8 cellular contexts compared by ENCODE assay signal in the genomic region with DNA sequence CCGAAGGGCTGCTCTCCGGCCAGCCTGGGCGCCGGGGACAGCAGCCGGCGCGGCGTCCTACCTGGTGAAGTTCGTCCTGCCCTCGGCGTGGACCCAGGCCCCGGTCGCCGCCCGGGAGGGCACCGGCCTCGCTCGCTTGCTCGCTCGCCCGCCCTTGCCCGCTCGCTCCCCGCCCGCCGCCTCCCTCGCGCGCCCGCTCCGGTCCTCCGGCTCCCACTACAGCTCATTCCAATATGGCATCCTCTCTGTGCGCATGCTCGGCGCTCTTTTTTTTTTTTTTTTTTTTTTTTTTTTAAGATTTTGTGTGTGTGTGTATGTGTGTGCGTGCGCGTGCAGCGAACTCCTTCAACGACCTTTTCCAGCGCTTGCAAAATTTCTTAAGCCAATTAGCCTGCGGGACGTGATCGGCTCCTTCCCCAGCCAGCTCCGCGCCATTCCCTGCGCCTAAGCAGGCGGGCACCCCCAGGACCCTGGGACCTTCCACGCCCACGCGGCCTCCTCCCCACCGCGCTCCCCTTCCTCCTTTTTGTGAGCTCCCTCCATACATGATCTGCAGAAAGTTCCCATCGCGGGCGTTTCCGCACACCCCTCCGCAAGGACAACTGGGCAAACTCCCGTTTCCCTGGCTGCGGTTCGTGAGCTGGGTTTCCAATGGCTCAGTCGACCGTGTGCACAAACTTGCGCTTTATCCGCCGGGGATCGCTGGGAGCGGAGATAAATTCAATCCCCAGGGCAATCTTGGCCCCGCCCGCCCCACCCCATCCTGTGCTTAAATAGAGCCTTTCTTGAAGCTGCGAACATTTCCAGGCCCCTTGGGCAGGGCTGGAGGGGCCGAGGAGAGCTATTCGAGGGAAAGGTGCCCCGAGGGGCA. TPM values are rescaled to one million over a fixed set of nuclear protein-coding genes. Genes with fewer than 3 reads are reported as not detected.
DNase-seq lines count a peak whose midpoint lies in the region; ATAC-seq and TF ChIP-seq lines count a peak whose summit lies in the region.

A gene (minus strand): TSS at position 235 of the 871 bp plus-strand sequence. CDS start 29,136 bp downstream, outside the sequence.

- H3K27me3 ChIP-seq in CD8-positive, alpha-beta T cell (ENCODE audit: insufficient read depth, low read length): no peaks in the 10 kb centered on the region
- no peaks in the 10 kb centered on the region for H3K27me3 ChIP-seq in KMS-11 (ENCODE audit: insufficient read depth, low read depth)
- H3K27me3 ChIP-seq in breast epithelium: peaks cover 0 to 17% of the 10 kb centered on the region in 2 donors
- H3K27me3 ChIP-seq in gastrocnemius medialis: no peaks in the 10 kb centered on the region

- H3K9me3 ChIP-seq in CD8-positive, alpha-beta T cell (ENCODE audit: low read length): no peaks in the 10 kb centered on the region
- no peaks in the 10 kb centered on the region for H3K9me3 ChIP-seq in breast epithelium
- peaks cover 2% of the 10 kb centered on the region for H3K9me3 ChIP-seq in iPS-18c (ENCODE audit: control insufficient read depth, insufficient read depth, low read length)
- no peaks in the 10 kb centered on the region for H3K9me3 ChIP-seq in gastrocnemius medialis

- peak within 1 kb of the TSS; percentile 90 for H3K9ac ChIP-seq in KMS-11

- H3K79me2 ChIP-seq in KMS-11 (ENCODE audit: insufficient read depth, low read depth): peaks cover 53% of the 10 kb centered on the region

- H2AFZ ChIP-seq in KMS-11 (ENCODE audit: low read depth): peak within 1 kb of the TSS; percentile 99

- peaks cover 16% of the 10 kb centered on the region for H3K36me3 Mint-ChIP-seq in CD8-positive, alpha-beta T cell

- peak within 1 kb of the TSS; percentile 96 for H3K4me3 ChIP-seq in CD8-positive, alpha-beta T cell (ENCODE audit: low read depth, low read length)
- H3K4me3 ChIP-seq in KMS-11 (IDR thresholded peaks at IDR 0.05; ENCODE audit: insufficient read depth, low read depth, low read length): no peak within 1 kb of the TSS
- peak within 1 kb of the TSS; percentile 65 to 90 (median 78) for H3K4me3 ChIP-seq in breast epithelium
- peak within 1 kb of the TSS; percentile 72 for H3K4me3 ChIP-seq in iPS-18c (ENCODE audit: insufficient read depth, low read depth, low read length)
- H3K4me3 ChIP-seq in gastrocnemius medialis: peak within 1 kb of the TSS; percentile 58 to 83 (median 73)

- H4K20me1 ChIP-seq in KMS-11 (ENCODE audit: insufficient read depth): peaks cover 7% of the 10 kb centered on the region

- H3K27ac ChIP-seq in CD8-positive, alpha-beta T cell (ENCODE audit: low read depth, low read length): peak within 1 kb of the TSS; percentile 81
- H3K27ac ChIP-seq in KMS-11: peak within 1 kb of the TSS; percentile 88
- H3K27ac ChIP-seq in breast epithelium: peak within 1 kb of the TSS; percentile 75 to 93
- H3K27ac ChIP-seq in gastrocnemius medialis: peak within 1 kb of the TSS; percentile 76 to 85 (median 82)

- CTCF ChIA-PET in CD8-positive, alpha-beta T cell (lab: Charles Lee): interaction anchor here (0.8 to 6.1 kb wide), 20 partner anchors 9 to 492 kb away, joined by 3 to 77 read pairs (median 4); no protein-coding TSS in a partner anchor

- peak in 5 of 7 experiments; percentile 48 to 73 (median 67) for DNase-seq in CD8-positive, alpha-beta T cell
- DNase-seq in T1000 (lab: John Stamatoyannopoulos, UW) (peak; percentile 37), breast epithelium (ENCODE audit: low spot score in 2 of 2) (peak in 1 of 2 donors; percentile 61), gastrocnemius medialis (peak in 1 of 2 donors; percentile 52), NCI-H2029 (lab: John Stamatoyannopoulos, UW) (no peak)

- H3K4me2 ChIP-seq in KMS-11: peak within 1 kb of the TSS; percentile 84

- intact Hi-C loops in CD8-positive, alpha-beta T cell (cut with DNase I, micrococcal nuclease): loop anchor here (1.0 to 10.0 kb wide), 5 partner anchors 74 to 996 kb away; no protein-coding TSS in a partner anchor
- intact Hi-C loops in breast epithelium (cut with DNase I; ENCODE audit: low total_unique reads): loop anchor here (5.0 kb wide), 2 partner anchors 159 to 1444 kb away; no protein-coding TSS in a partner anchor
- intact Hi-C loops in gastrocnemius medialis (cut with DNase I; ENCODE audit: low total_unique reads): no loop called here

- peaks cover 44% of the 10 kb centered on the region for H3K4me1 Mint-ChIP-seq in CD8-positive, alpha-beta T cell (ENCODE audit: low read depth)

- H3K4me1 ChIP-seq in CD8-positive, alpha-beta T cell (ENCODE audit: insufficient read depth, low read length): peaks cover 40% of the 10 kb centered on the region
- H3K4me1 ChIP-seq in KMS-11 (ENCODE audit: low read depth, poor library complexity, severe bottlenecking) (peaks cover 19% of the 10 kb centered on the region), breast epithelium (peaks cover 8 to 12% of the 10 kb centered on the region in 2 donors), gastrocnemius medialis (peaks cover 10 to 18% of the 10 kb centered on the region in 2 donors)

- H3K36me3 ChIP-seq in CD8-positive, alpha-beta T cell (ENCODE audit: insufficient read depth, low read length): no peaks in the 10 kb centered on the region
- H3K36me3 ChIP-seq in KMS-11 (ENCODE audit: insufficient read depth): no peaks in the 10 kb centered on the region
- no peaks in the 10 kb centered on the region for H3K36me3 ChIP-seq in breast epithelium
- H3K36me3 ChIP-seq in gastrocnemius medialis: no peaks in the 10 kb centered on the region

- TF ChIP-seq POLR2A in breast epithelium (IDR thresholded peaks at IDR 0.05) (no peak), gastrocnemius medialis (IDR thresholded peaks at IDR 0.05) (peak; percentile 47 to 53)

- in situ Hi-C loops in gastrocnemius medialis (cut with MboI; ENCODE audit: low sequenced_read_pairs in 4 of 4): loop anchor here (10.0 to 25.0 kb wide), 6 partner anchors 146 to 999 kb away; no protein-coding TSS in a partner anchor

- peak within 1 kb of the TSS; percentile 98 for H3K4me3 Mint-ChIP-seq in CD8-positive, alpha-beta T cell

- TF ChIP-seq CTCF in CD8-positive, alpha-beta T cell (IDR thresholded peaks at IDR 0.05): no peak
- TF ChIP-seq CTCF in KMS-11 (conservative IDR thresholded peaks at IDR 0.05; ENCODE audit: low read depth, low read length) (no peak), breast epithelium (IDR thresholded peaks at IDR 0.05) (no peak), gastrocnemius medialis (IDR thresholded peaks at IDR 0.05 in 4 of 5, conservative IDR thresholded peaks at IDR 0.05 in 1 of 5) (no peak)

- ATAC-seq in CD8-positive, alpha-beta T cell: peak; percentile 51
- peak; percentile 41 for ATAC-seq in GM21381 (IDR thresholded peaks at IDR 0.05; ENCODE audit: unreplicated experiment)
- ATAC-seq in gastrocnemius medialis: peak; percentile 46 to 55

- peak within 1 kb of the TSS; percentile 96 for H3K27ac Mint-ChIP-seq in CD8-positive, alpha-beta T cell

- POLR2A ChIA-PET in CD8-positive, alpha-beta T cell (lab: Charles Lee): interaction anchor here (0.6 to 2.9 kb wide), 15 partner anchors 9 to 1383 kb away, joined by 3 to 14 read pairs (median 3); no protein-coding TSS in a partner anchor

- no peaks in the 10 kb centered on the region for H3K27me3 Mint-ChIP-seq in CD8-positive, alpha-beta T cell (ENCODE audit: low read depth)

- H3K9me3 Mint-ChIP-seq in CD8-positive, alpha-beta T cell: no peaks in the 10 kb centered on the region

RNA-seq across cellular contexts. Expression of the gene that starts here (rescaled TPM):
- total RNA-seq in CD8-positive, alpha-beta T cell: 10 to 100 TPM; 27.5 to 30.3 TPM
- total RNA-seq in breast epithelium (10 to 100 TPM in 2 of 3 donors, 1 to 10 TPM in 1; 3.5 to 32.8 (median 22.8) TPM), gastrocnemius medialis (1 to 10 TPM; 1.1 to 6.9 (median 2.1) TPM)
